Comparison of ENCODE assay signal across 2 cellular contexts in the genomic region with DNA sequence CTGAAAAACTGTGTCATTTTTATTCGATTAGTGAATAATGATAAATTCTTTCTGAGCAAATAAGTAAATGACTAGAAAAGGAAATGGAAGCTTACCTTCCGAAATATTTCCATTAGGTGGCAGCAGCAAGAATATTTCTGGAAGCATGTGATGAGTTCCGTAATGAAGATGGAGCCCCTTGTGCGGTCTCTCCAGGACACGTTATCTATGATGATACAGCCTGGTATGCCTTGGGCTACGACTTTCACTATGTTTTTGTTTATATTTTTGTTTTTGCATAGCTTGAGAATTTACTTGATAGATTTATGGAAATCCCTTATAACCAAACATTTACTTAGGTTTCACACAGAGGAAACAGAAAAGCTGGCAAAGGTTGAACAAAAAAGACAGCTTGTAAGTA.
TF ChIP-seq lines count a peak whose summit lies in the region.

No MANE protein-coding gene starts in this region.

TF ChIP-seq in A549, 52 proteins besides CTCF, POLR2A, EP300 and RAD21 (continued from another document):
- TF ChIP-seq, protein P1, sequence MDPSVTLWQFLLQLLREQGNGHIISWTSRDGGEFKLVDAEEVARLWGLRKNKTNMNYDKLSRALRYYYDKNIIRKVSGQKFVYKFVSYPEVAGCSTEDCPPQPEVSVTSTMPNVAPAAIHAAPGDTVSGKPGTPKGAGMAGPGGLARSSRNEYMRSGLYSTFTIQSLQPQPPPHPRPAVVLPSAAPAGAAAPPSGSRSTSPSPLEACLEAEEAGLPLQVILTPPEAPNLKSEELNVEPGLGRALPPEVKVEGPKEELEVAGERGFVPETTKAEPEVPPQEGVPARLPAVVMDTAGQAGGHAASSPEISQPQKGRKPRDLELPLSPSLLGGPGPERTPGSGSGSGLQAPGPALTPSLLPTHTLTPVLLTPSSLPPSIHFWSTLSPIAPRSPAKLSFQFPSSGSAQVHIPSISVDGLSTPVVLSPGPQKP (IDR thresholded peaks at IDR 0.05; ENCODE audit: low read depth, low read length) = no peak
- no peak for TF ChIP-seq CHD4 (IDR thresholded peaks at IDR 0.05; ENCODE audit: borderline replicate concordance)
- 0 out of 3 replicates have a peak, but pooled peaks have one; percentile 27 for TF ChIP-seq SMC3 (IDR thresholded peaks at IDR 0.05)

TF ChIP-seq in HCT116, 20 proteins besides CTCF, POLR2A, EP300 and RAD21 (continued from another document):
- no peak for TF ChIP-seq CEBPB (IDR thresholded peaks at IDR 0.05; ENCODE audit: low read depth)
- TF ChIP-seq, protein P2, sequence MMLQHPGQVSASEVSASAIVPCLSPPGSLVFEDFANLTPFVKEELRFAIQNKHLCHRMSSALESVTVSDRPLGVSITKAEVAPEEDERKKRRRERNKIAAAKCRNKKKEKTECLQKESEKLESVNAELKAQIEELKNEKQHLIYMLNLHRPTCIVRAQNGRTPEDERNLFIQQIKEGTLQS (IDR thresholded peaks at IDR 0.05) = no peak
- TF ChIP-seq JUND (IDR thresholded peaks at IDR 0.05) = no peak
- TF ChIP-seq, protein P3, sequence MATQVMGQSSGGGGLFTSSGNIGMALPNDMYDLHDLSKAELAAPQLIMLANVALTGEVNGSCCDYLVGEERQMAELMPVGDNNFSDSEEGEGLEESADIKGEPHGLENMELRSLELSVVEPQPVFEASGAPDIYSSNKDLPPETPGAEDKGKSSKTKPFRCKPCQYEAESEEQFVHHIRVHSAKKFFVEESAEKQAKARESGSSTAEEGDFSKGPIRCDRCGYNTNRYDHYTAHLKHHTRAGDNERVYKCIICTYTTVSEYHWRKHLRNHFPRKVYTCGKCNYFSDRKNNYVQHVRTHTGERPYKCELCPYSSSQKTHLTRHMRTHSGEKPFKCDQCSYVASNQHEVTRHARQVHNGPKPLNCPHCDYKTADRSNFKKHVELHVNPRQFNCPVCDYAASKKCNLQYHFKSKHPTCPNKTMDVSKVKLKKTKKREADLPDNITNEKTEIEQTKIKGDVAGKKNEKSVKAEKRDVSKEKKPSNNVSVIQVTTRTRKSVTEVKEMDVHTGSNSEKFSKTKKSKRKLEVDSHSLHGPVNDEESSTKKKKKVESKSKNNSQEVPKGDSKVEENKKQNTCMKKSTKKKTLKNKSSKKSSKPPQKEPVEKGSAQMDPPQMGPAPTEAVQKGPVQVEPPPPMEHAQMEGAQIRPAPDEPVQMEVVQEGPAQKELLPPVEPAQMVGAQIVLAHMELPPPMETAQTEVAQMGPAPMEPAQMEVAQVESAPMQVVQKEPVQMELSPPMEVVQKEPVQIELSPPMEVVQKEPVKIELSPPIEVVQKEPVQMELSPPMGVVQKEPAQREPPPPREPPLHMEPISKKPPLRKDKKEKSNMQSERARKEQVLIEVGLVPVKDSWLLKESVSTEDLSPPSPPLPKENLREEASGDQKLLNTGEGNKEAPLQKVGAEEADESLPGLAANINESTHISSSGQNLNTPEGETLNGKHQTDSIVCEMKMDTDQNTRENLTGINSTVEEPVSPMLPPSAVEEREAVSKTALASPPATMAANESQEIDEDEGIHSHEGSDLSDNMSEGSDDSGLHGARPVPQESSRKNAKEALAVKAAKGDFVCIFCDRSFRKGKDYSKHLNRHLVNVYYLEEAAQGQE (IDR thresholded peaks at IDR 0.05; ENCODE audit: low read depth) = no peak
- no peak for TF ChIP-seq SP1 (IDR thresholded peaks at IDR 0.05; ENCODE audit: low read depth)
- TF ChIP-seq, protein P4, sequence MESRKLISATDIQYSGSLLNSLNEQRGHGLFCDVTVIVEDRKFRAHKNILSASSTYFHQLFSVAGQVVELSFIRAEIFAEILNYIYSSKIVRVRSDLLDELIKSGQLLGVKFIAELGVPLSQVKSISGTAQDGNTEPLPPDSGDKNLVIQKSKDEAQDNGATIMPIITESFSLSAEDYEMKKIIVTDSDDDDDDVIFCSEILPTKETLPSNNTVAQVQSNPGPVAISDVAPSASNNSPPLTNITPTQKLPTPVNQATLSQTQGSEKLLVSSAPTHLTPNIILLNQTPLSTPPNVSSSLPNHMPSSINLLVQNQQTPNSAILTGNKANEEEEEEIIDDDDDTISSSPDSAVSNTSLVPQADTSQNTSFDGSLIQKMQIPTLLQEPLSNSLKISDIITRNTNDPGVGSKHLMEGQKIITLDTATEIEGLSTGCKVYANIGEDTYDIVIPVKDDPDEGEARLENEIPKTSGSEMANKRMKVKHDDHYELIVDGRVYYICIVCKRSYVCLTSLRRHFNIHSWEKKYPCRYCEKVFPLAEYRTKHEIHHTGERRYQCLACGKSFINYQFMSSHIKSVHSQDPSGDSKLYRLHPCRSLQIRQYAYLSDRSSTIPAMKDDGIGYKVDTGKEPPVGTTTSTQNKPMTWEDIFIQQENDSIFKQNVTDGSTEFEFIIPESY (IDR thresholded peaks at IDR 0.05; ENCODE audit: extremely low read depth, insufficient replicate concordance, low read length) = no peak
